ENCODE assay signal across 2 cellular contexts in genomic region chr21:32426592-32427051, GRCh38.
TF ChIP-seq lines count a peak whose summit lies in the region.

No MANE protein-coding gene starts in this region.

TF ChIP-seq in HepG2, 621 proteins besides CTCF, POLR2A, EP300 and RAD21:
- no peak for TF ChIP-seq KDM4B (CRISPR knock-in tag; IDR thresholded peaks at IDR 0.05)
- no peak for TF ChIP-seq JUND (CRISPR knock-in tag; IDR thresholded peaks at IDR 0.05)
- no peak for TF ChIP-seq TP53 (CRISPR knock-in tag; conservative IDR thresholded peaks at IDR 0.05)
- TF ChIP-seq SOX13 (IDR thresholded peaks at IDR 0.05), result no peak
- peak in 1 of 2 experiments; percentile 18; a peak in 1 of 4 replicates for TF ChIP-seq SOX13 (CRISPR knock-in tag; conservative IDR thresholded peaks at IDR 0.05 in 1 of 2, IDR thresholded peaks at IDR 0.05 in 1 of 2)
- no peak for TF ChIP-seq SOX6 (IDR thresholded peaks at IDR 0.05)
- TF ChIP-seq SOX6 (CRISPR knock-in tag; IDR thresholded peaks at IDR 0.05), result no peak

TF ChIP-seq in H1, 55 proteins besides CTCF, POLR2A, EP300 and RAD21:
- TF ChIP-seq RXRA (IDR thresholded peaks at IDR 0.05; ENCODE audit: insufficient read depth, low read depth, low read length), result no peak
- no peak for TF ChIP-seq CREB1 (IDR thresholded peaks at IDR 0.05)
- no peak for TF ChIP-seq CHD2 (IDR thresholded peaks at IDR 0.05; ENCODE audit: low read length)
- TF ChIP-seq HDAC2 (IDR thresholded peaks at IDR 0.05; ENCODE audit: borderline replicate concordance in 1 of 2, low read depth in 2 of 2, low read length in 2 of 2), result no peak
- no peak for TF ChIP-seq PHF8 (conservative IDR thresholded peaks at IDR 0.05; ENCODE audit: low read depth, low read length)
